ENCODE assay signal across 13 cellular contexts in genomic region chr17:4920351-4921048, GRCh38. TPM values are rescaled to one million over a fixed set of nuclear protein-coding genes. Genes with fewer than 3 reads are reported as not detected.
DNase-seq lines count a peak whose midpoint lies in the region; ATAC-seq and TF ChIP-seq lines count a peak whose summit lies in the region.
"Had no signal": no experiment of that assay in that cellular context is flagged by ENCODE, and none has a peak within 500 bp of the region (broad histone marks: within the 10 kb centered on the region; RNA-seq: fewer than 3 reads in every experiment).

No MANE protein-coding gene starts in this region.

- peak; percentile 60 for DNase-seq in NCI-H226
- DNase-seq in epithelial cell of prostate (ENCODE audit: low read depth, low spot score), result no peak
- DNase-seq in skeletal muscle cell (ENCODE audit: low read depth), result peak; percentile 49
- no peak for DNase-seq in chondrocyte (ENCODE audit: low spot score)
- DNase-seq: activated T-cell treated with anti-CD3 and anti-CD28 coated beads, Interleukin-2, amount 50 U/mL, for 72 hours; NCI-H1105; NCI-H510A had no signal

- ATAC-seq in SK-N-SH treated with all-trans-retinoic acid at 6 μM for 48 hours (no peak; the same call in 2 of the 3 replicates), GM21447 (IDR thresholded peaks at IDR 0.05; ENCODE audit: unreplicated experiment) (no peak)
- ATAC-seq: activated CD4-positive, CD25-positive, alpha-beta regulatory T cell treated with anti-CD3 and anti-CD28 coated beads, Interleukin-2, amount 50 U/mL, for 24 hours; activated T-cell treated with anti-CD3 and anti-CD28 coated beads, Interleukin-2, amount 50 U/mL, for 72 hours; body of pancreas had no signal

- H3K4me3 Mint-ChIP-seq in chondrocyte (ENCODE audit: unreplicated experiment), result no peak overlapping the region
- H3K4me3 Mint-ChIP-seq: activated T-cell treated with anti-CD3 and anti-CD28 coated beads, Interleukin-2, amount 50 U/mL, for 72 hours had no signal

- TF ChIP-seq CTCF in chondrocyte (IDR thresholded peaks at IDR 0.05), result no peak

- no peak overlapping the region for H3K27ac Mint-ChIP-seq in chondrocyte (ENCODE audit: unreplicated experiment)
- H3K27ac Mint-ChIP-seq: activated T-cell treated with anti-CD3 and anti-CD28 coated beads, Interleukin-2, amount 50 U/mL, for 72 hours had no signal

- H3K4me1 Mint-ChIP-seq in chondrocyte (ENCODE audit: low read depth), result no peaks in the 10 kb centered on the region

- no peaks in the 10 kb centered on the region for H3K27me3 Mint-ChIP-seq in chondrocyte (ENCODE audit: low read depth)

- no peaks in the 10 kb centered on the region for H3K36me3 Mint-ChIP-seq in chondrocyte (ENCODE audit: low read depth)

- H3K4me3 ChIP-seq in skeletal muscle cell (ENCODE audit: low read depth, low read length), result no peak overlapping the region
- H3K4me3 ChIP-seq: body of pancreas, suprapubic skin had no signal

- no peaks in the 10 kb centered on the region for H3K9me3 Mint-ChIP-seq in chondrocyte (ENCODE audit: low read depth)
- H3K9me3 Mint-ChIP-seq: activated T-cell treated with anti-CD3 and anti-CD28 coated beads, Interleukin-2, amount 50 U/mL, for 72 hours had no signal

- H3K27ac ChIP-seq in epithelial cell of prostate, result peak overlapping the region; percentile 22
- H3K27ac ChIP-seq: body of pancreas, suprapubic skin had no signal

TF ChIP-seq in SK-N-SH treated with all-trans-retinoic acid at 6 μM for 48 hours, 23 proteins besides CTCF, POLR2A, EP300 and RAD21:
- TF ChIP-seq ZFP30 (CRISPR knock-in tag; IDR thresholded peaks at IDR 0.05) (no peak), CREB5 (CRISPR knock-in tag; IDR thresholded peaks at IDR 0.05; ENCODE audit: low read depth) (no peak), BACH2 (CRISPR knock-in tag; IDR thresholded peaks at IDR 0.05; ENCODE audit: borderline replicate concordance) (no peak), RARB (CRISPR knock-in tag; IDR thresholded peaks at IDR 0.05) (no peak), OSR1 (CRISPR knock-in tag; IDR thresholded peaks at IDR 0.05) (no peak), CSDC2 (CRISPR knock-in tag; IDR thresholded peaks at IDR 0.05) (no peak), POU6F1 (CRISPR knock-in tag; IDR thresholded peaks at IDR 0.05; ENCODE audit: borderline replicate concordance, low read depth) (no peak), ESRRG (CRISPR knock-in tag; IDR thresholded peaks at IDR 0.05) (no peak), TSHZ2 (CRISPR knock-in tag; IDR thresholded peaks at IDR 0.05) (no peak), PATZ1 (CRISPR knock-in tag; IDR thresholded peaks at IDR 0.05; ENCODE audit: borderline replicate concordance) (no peak), ZNF565 (CRISPR knock-in tag; conservative IDR thresholded peaks at IDR 0.05; ENCODE audit: low read depth) (no peak), SNAI2 (CRISPR knock-in tag; IDR thresholded peaks at IDR 0.05) (no peak), TOX (CRISPR knock-in tag; IDR thresholded peaks at IDR 0.05; ENCODE audit: borderline replicate concordance) (no peak), ZFP3 (CRISPR knock-in tag; IDR thresholded peaks at IDR 0.05) (no peak), ZNF70 (CRISPR knock-in tag; IDR thresholded peaks at IDR 0.05) (no peak), CSRNP3 (CRISPR knock-in tag; IDR thresholded peaks at IDR 0.05) (no peak), ISL1 (CRISPR knock-in tag; IDR thresholded peaks at IDR 0.05) (no peak)

RNA-seq across cellular contexts. Expression of gene GP1BA, which starts 11.6 kb away (rescaled TPM):
- not detected in 3 replicates for total RNA-seq in chondrocyte
- total RNA-seq: body of pancreas, SK-MEL-5, suprapubic skin had no signal

RNA-seq across cellular contexts. Expression of gene CHRNE, which starts 17.6 kb away (rescaled TPM):
- 0.22 to 0.35 TPM in 2 of 3 replicates, not detected in the other for total RNA-seq in chondrocyte

RNA-seq across cellular contexts. Expression of gene SLC25A11, which starts 19.3 kb away (rescaled TPM):
- total RNA-seq in chondrocyte, result 44.0 to 62.4 TPM (median 46.6 TPM) in 3 replicates

RNA-seq across cellular contexts. Expression of gene RNF167, which starts 19.6 kb away (rescaled TPM):
- 69.7 to 95.8 TPM (median 74.5 TPM) in 3 replicates for total RNA-seq in chondrocyte

RNA-seq across cellular contexts. Expression of gene C17orf107, which starts 21.2 kb away (rescaled TPM):
- total RNA-seq in chondrocyte, result 1.5 to 1.8 TPM (median 1.6 TPM) in 3 replicates
- total RNA-seq: SK-MEL-5 had no signal

Comparison
In these comparisons a context has a peak if more than half of its experiments do, and no peak if none do; other contexts are left out.
1. DNase-seq: peak in NCI-H226 (single experiment) and skeletal muscle cell (single experiment); none in epithelial cell of prostate (single experiment) and chondrocyte (single experiment).